In genomic region chr16:4414187-4414909, GRCh38 we compare ENCODE assay signal across 8 cellular contexts. TPM values are rescaled to one million over a fixed set of nuclear protein-coding genes. Genes with fewer than 3 reads are reported as not detected.
DNase-seq lines count a peak whose midpoint lies in the region; ATAC-seq and TF ChIP-seq lines count a peak whose summit lies in the region.

No MANE protein-coding gene starts in this region.

- ATAC-seq in GM21423 (IDR thresholded peaks at IDR 0.05; ENCODE audit: unreplicated experiment): peak; percentile 57

- DNase-seq in COLO668 (lab: John Stamatoyannopoulos, UW; ENCODE audit: unreplicated experiment) (peak; percentile 66), AML-193 (lab: John Stamatoyannopoulos, UW) (no peak), NCI-H510A treated with DMSO at 0.1 percent for 48 hours (lab: John Stamatoyannopoulos, UW) (no peak), cortex of kidney (lab: John Stamatoyannopoulos, UW) (no peak)
- DNase-seq in activated T-helper 1 cell treated with anti-CD3 and anti-CD28 coated beads, Interleukin-12 subunit alpha, Interleukin-12 subunit beta, Interleukin-2, Interleukin-4 antibody, amounts not matched to agents 30 ng/mL and 10 ng/mL and 1 ng/mL, durations not matched to agents 14 hours and 24 hours and 36 hours (ENCODE audit: low spot score): peak; percentile 79
- peak; percentile 76 to 82 (median 81) for DNase-seq in stimulated activated CD4-positive, alpha-beta T cell treated with anti-CD3 and anti-CD28 coated beads, Interleukin-12 subunit alpha, Interleukin-12 subunit beta, amount 100 ng/mL, for 48 hours (ENCODE audit: low read depth in 2 of 3, low spot score in 1 of 3)

- no peaks in the 10 kb centered on the region for H3K9me3 ChIP-seq in Loucy (ENCODE audit: insufficient read depth, low read depth, low read length)

- peak overlapping the region; percentile 90 for H3K4me3 Mint-ChIP-seq in activated T-helper 1 cell treated with anti-CD3 and anti-CD28 coated beads, Interleukin-12 subunit alpha, Interleukin-12 subunit beta, Interleukin-2, Interleukin-4 antibody, amounts not matched to agents 30 ng/mL and 10 ng/mL and 1 ng/mL, durations not matched to agents 14 hours and 24 hours and 36 hours

- H3K9me2 ChIP-seq in Loucy (replicated peaks; ENCODE audit: low read depth, low read length): no peaks in the 10 kb centered on the region

- H3K4me2 ChIP-seq in Loucy (ENCODE audit: low read depth, low read length, poor library complexity, severe bottlenecking): peak overlapping the region; percentile 71

- peak overlapping the region; percentile 89 for H3K4me3 ChIP-seq in Loucy (ENCODE audit: low read length, poor library complexity, severe bottlenecking)

- TF ChIP-seq CTCF in Loucy (conservative IDR thresholded peaks at IDR 0.05; ENCODE audit: low read length): no peak

- peaks cover 7% of the 10 kb centered on the region for H3K27me3 Mint-ChIP-seq in activated T-helper 1 cell treated with anti-CD3 and anti-CD28 coated beads, Interleukin-12 subunit alpha, Interleukin-12 subunit beta, Interleukin-2, Interleukin-4 antibody, amounts not matched to agents 30 ng/mL and 10 ng/mL and 1 ng/mL, durations not matched to agents 14 hours and 24 hours and 36 hours (ENCODE audit: insufficient read depth)

- peaks cover 19% of the 10 kb centered on the region for H4K20me1 ChIP-seq in Loucy (ENCODE audit: insufficient read depth, low read length, poor library complexity, severe bottlenecking)

- no peaks in the 10 kb centered on the region for H3K9me3 Mint-ChIP-seq in activated T-helper 1 cell treated with anti-CD3 and anti-CD28 coated beads, Interleukin-12 subunit alpha, Interleukin-12 subunit beta, Interleukin-2, Interleukin-4 antibody, amounts not matched to agents 30 ng/mL and 10 ng/mL and 1 ng/mL, durations not matched to agents 14 hours and 24 hours and 36 hours

- H3K36me3 ChIP-seq in Loucy (ENCODE audit: insufficient read depth, low read length): no peaks in the 10 kb centered on the region

- H3K9ac ChIP-seq in Loucy (ENCODE audit: low read depth, low read length, poor library complexity, severe bottlenecking): peak overlapping the region; percentile 78

- peaks cover 16% of the 10 kb centered on the region for H3K36me3 Mint-ChIP-seq in activated T-helper 1 cell treated with anti-CD3 and anti-CD28 coated beads, Interleukin-12 subunit alpha, Interleukin-12 subunit beta, Interleukin-2, Interleukin-4 antibody, amounts not matched to agents 30 ng/mL and 10 ng/mL and 1 ng/mL, durations not matched to agents 14 hours and 24 hours and 36 hours (ENCODE audit: low read depth)

- H3K4me1 ChIP-seq in Loucy (ENCODE audit: insufficient read depth, low read length, poor library complexity, severe bottlenecking): peaks cover 5% of the 10 kb centered on the region

- peak overlapping the region; percentile 92 for H3K27ac Mint-ChIP-seq in activated T-helper 1 cell treated with anti-CD3 and anti-CD28 coated beads, Interleukin-12 subunit alpha, Interleukin-12 subunit beta, Interleukin-2, Interleukin-4 antibody, amounts not matched to agents 30 ng/mL and 10 ng/mL and 1 ng/mL, durations not matched to agents 14 hours and 24 hours and 36 hours

- intact Hi-C loops in activated T-helper 1 cell treated with anti-CD3 and anti-CD28 coated beads, Interleukin-12 subunit alpha, Interleukin-12 subunit beta, Interleukin-2, Interleukin-4 antibody, amounts not matched to agents 30 ng/mL and 10 ng/mL and 1 ng/mL, durations not matched to agents 14 hours and 24 hours and 36 hours (cut with micrococcal nuclease): loop anchor here (1.0 kb wide), 5 partner anchors 62 to 202 kb away; partner anchors contain the start of genes CDIP1, HMOX2 and PAM16

- H3K4me1 Mint-ChIP-seq in activated T-helper 1 cell treated with anti-CD3 and anti-CD28 coated beads, Interleukin-12 subunit alpha, Interleukin-12 subunit beta, Interleukin-2, Interleukin-4 antibody, amounts not matched to agents 30 ng/mL and 10 ng/mL and 1 ng/mL, durations not matched to agents 14 hours and 24 hours and 36 hours (ENCODE audit: low read depth): peaks cover 26% of the 10 kb centered on the region

- H3K27me3 ChIP-seq in Loucy (ENCODE audit: insufficient read depth, low read length, poor library complexity, severe bottlenecking): no peaks in the 10 kb centered on the region

- peaks cover 33% of the 10 kb centered on the region for H3K79me2 ChIP-seq in Loucy (ENCODE audit: insufficient read depth, low read length)

- no peak overlapping the region for H2AFZ ChIP-seq in Loucy (ENCODE audit: low read length)

- no peaks in the 10 kb centered on the region for H3F3A ChIP-seq in Loucy (ENCODE audit: low read depth)

RNA-seq across cellular contexts. Expression of gene CORO7, which starts 2.0 kb away (rescaled TPM):
- 87.9 and 90.8 TPM in 2 replicates for total RNA-seq in activated T-helper 1 cell treated with anti-CD3 and anti-CD28 coated beads, Interleukin-12 subunit alpha, Interleukin-12 subunit beta, Interleukin-2, Interleukin-4 antibody, amounts not matched to agents 30 ng/mL and 10 ng/mL and 1 ng/mL, durations not matched to agents 14 hours and 24 hours and 36 hours

RNA-seq across cellular contexts. Expression of gene DNAJA3, which starts 11.3 kb away (rescaled TPM):
- total RNA-seq in activated T-helper 1 cell treated with anti-CD3 and anti-CD28 coated beads, Interleukin-12 subunit alpha, Interleukin-12 subunit beta, Interleukin-2, Interleukin-4 antibody, amounts not matched to agents 30 ng/mL and 10 ng/mL and 1 ng/mL, durations not matched to agents 14 hours and 24 hours and 36 hours: 103 and 107 TPM in 2 replicates

RNA-seq across cellular contexts. Expression of gene VASN, which starts 42.7 kb away (rescaled TPM):
- total RNA-seq in activated T-helper 1 cell treated with anti-CD3 and anti-CD28 coated beads, Interleukin-12 subunit alpha, Interleukin-12 subunit beta, Interleukin-2, Interleukin-4 antibody, amounts not matched to agents 30 ng/mL and 10 ng/mL and 1 ng/mL, durations not matched to agents 14 hours and 24 hours and 36 hours: 0.18 TPM in 1 of 2 replicates, not detected in the other

Comparison
In these comparisons a context has a peak if more than half of its experiments do, and no peak if none do; other contexts are left out.
1. DNase-seq: peak in COLO668 (single experiment), activated T-helper 1 cell treated with anti-CD3 and anti-CD28 coated beads, Interleukin-12 subunit alpha, Interleukin-12 subunit beta, Interleukin-2, Interleukin-4 antibody, amounts not matched to agents 30 ng/mL and 10 ng/mL and 1 ng/mL, durations not matched to agents 14 hours and 24 hours and 36 hours (single experiment) and stimulated activated CD4-positive, alpha-beta T cell treated with anti-CD3 and anti-CD28 coated beads, Interleukin-12 subunit alpha, Interleukin-12 subunit beta, amount 100 ng/mL, for 48 hours (3 of 3); none in AML-193 (0 of 2), NCI-H510A treated with DMSO at 0.1 percent for 48 hours (single experiment) and cortex of kidney (single experiment).